ENCODE assay signal across 9 cellular contexts in genomic region chr4:81081156-81081555, GRCh38. TPM values are rescaled to one million over a fixed set of nuclear protein-coding genes. Genes with fewer than 3 reads are reported as not detected.
"Had no signal": no experiment of that assay in that cellular context is flagged by ENCODE, and none has a peak within 500 bp of the region (broad histone marks: within the 10 kb centered on the region; RNA-seq: fewer than 3 reads in every experiment).

No MANE protein-coding gene starts in this region.

- H3K4me3 ChIP-seq: GM12878 had no signal

- FAIRE-seq: G401.6, GM12878, GM12891, GM12892, GM18507, GM19239 had no signal

- DNase-seq: GDM1, GF-D8 had no signal

- ATAC-seq: GM12878 had no signal

RNA-seq across cellular contexts. Expression of gene BMP3, which starts 50.6 kb away (rescaled TPM):
- total RNA-seq: G401 had no signal
